Comparison of ENCODE assay signal across 1 cellular context in genomic region chr14:67239582-67239981, GRCh38.
TF ChIP-seq lines count a peak whose summit lies in the region.

No MANE protein-coding gene starts in this region.

TF ChIP-seq in A549, 52 proteins besides CTCF, POLR2A, EP300 and RAD21 (continued from another document):
- TF ChIP-seq REST (IDR thresholded peaks at IDR 0.05) (no peak), POLR2AphosphoS2 (conservative IDR thresholded peaks at IDR 0.05; ENCODE audit: low read length) (no peak), USF2 (IDR thresholded peaks at IDR 0.05) (no peak), BCL3 (IDR thresholded peaks at IDR 0.05) (no peak), FOSB (CRISPR knock-in tag; IDR thresholded peaks at IDR 0.05) (no peak), PBX3 (IDR thresholded peaks at IDR 0.05) (no peak), HDAC2 (IDR thresholded peaks at IDR 0.05) (no peak)
